In genomic region chr20:8361008-8361652, GRCh38 we compare ENCODE assay signal across 10 cellular contexts.
DNase-seq lines count a peak whose midpoint lies in the region; ATAC-seq and TF ChIP-seq lines count a peak whose summit lies in the region.
"Had no signal": no experiment of that assay in that cellular context is flagged by ENCODE, and none has a peak within 500 bp of the region (broad histone marks: within the 10 kb centered on the region; RNA-seq: fewer than 3 reads in every experiment).

No MANE protein-coding gene starts in this region.

- intact Hi-C loops in Right ventricle myocardium inferior (cut with DNase I) (no loop called here), cardiac septum (cut with DNase I) (no loop called here), mucosa of descending colon (cut with DNase I, micrococcal nuclease) (no loop called here)

- no peaks in the 10 kb centered on the region for H3K36me3 ChIP-seq in mucosa of descending colon (ENCODE audit: low read depth)

- peak overlapping the region; percentile 1 for H3K27ac Mint-ChIP-seq in stimulated activated naive B cell treated with anti-CD40 and anti-IgM and Interleukin-4, amounts not matched to agents 10 μg/mL and 1 μg/mL and 100 μg/mL, for 72 hours

- H3K27me3 Mint-ChIP-seq in stimulated activated naive B cell treated with anti-CD40 and anti-IgM and Interleukin-4, amounts not matched to agents 10 μg/mL and 1 μg/mL and 100 μg/mL, for 72 hours, result no peaks in the 10 kb centered on the region

- ATAC-seq in Right ventricle myocardium inferior (peak; percentile 85), mucosa of descending colon (no peak)
- peak; percentile 84 to 92 for ATAC-seq in stimulated activated naive B cell treated with anti-CD40 and anti-IgM and Interleukin-4, amounts not matched to agents 10 μg/mL and 1 μg/mL and 100 μg/mL, for 72 hours (replicated peaks)

- H3K4me3 Mint-ChIP-seq in stimulated activated naive B cell treated with anti-CD40 and anti-IgM and Interleukin-4, amounts not matched to agents 10 μg/mL and 1 μg/mL and 100 μg/mL, for 72 hours, result no peak overlapping the region
- H3K4me3 Mint-ChIP-seq: activated T-cell treated with anti-CD3 and anti-CD28 coated beads, Interleukin-2, amount 50 U/mL, for 4 hours had no signal

- no peaks in the 10 kb centered on the region for H3K4me1 ChIP-seq in mucosa of descending colon (ENCODE audit: low read depth)

- no peaks in the 10 kb centered on the region for H3K9me3 ChIP-seq in mucosa of descending colon

- H3K4me1 Mint-ChIP-seq in stimulated activated naive B cell treated with anti-CD40 and anti-IgM and Interleukin-4, amounts not matched to agents 10 μg/mL and 1 μg/mL and 100 μg/mL, for 72 hours, result peaks cover 8 to 21% of the 10 kb centered on the region in 2 donors

- H3K36me3 Mint-ChIP-seq in stimulated activated naive B cell treated with anti-CD40 and anti-IgM and Interleukin-4, amounts not matched to agents 10 μg/mL and 1 μg/mL and 100 μg/mL, for 72 hours, result no peaks in the 10 kb centered on the region

- no peak overlapping the region for H3K4me3 ChIP-seq in mucosa of descending colon

- DNase-seq in Right ventricle myocardium inferior (ENCODE audit: missing footprints) (no peak), cardiac septum (ENCODE audit: low spot score) (no peak), HS-5 (ENCODE audit: low read depth) (peak; percentile 37), fibroblast of gingiva (ENCODE audit: low read depth) (peak; percentile 36), NK-92 (lab: John Stamatoyannopoulos, UW; ENCODE audit: unreplicated experiment) (no peak), mucosa of descending colon (no peak), 8988T (no peak)
- peak; percentile 6 for DNase-seq in stimulated activated naive B cell treated with anti-CD40 and anti-IgM and Interleukin-4, amounts not matched to agents 10 μg/mL and 1 μg/mL and 100 μg/mL, for 72 hours
- DNase-seq: activated T-cell treated with anti-CD3 and anti-CD28 coated beads, Interleukin-2, amount 50 U/mL, for 4 hours; DMS79 treated with DMSO at 0.1 percent for 48 hours had no signal

- no peak for TF ChIP-seq CTCF in mucosa of descending colon (IDR thresholded peaks at IDR 0.05)

- H3K9me3 Mint-ChIP-seq in stimulated activated naive B cell treated with anti-CD40 and anti-IgM and Interleukin-4, amounts not matched to agents 10 μg/mL and 1 μg/mL and 100 μg/mL, for 72 hours, result no peaks in the 10 kb centered on the region
- H3K9me3 Mint-ChIP-seq: activated T-cell treated with anti-CD3 and anti-CD28 coated beads, Interleukin-2, amount 50 U/mL, for 4 hours had no signal

Comparison
In these comparisons a context has a peak if more than half of its experiments do, and no peak if none do; other contexts are left out.
1. DNase-seq: peak in HS-5 (single experiment), fibroblast of gingiva (single experiment) and stimulated activated naive B cell treated with anti-CD40 and anti-IgM and Interleukin-4, amounts not matched to agents 10 μg/mL and 1 μg/mL and 100 μg/mL, for 72 hours (single experiment); none in Right ventricle myocardium inferior (single experiment), cardiac septum (single experiment), NK-92 (single experiment), mucosa of descending colon (0 of 3) and 8988T (single experiment).